ENCODE assay signal across 8 cellular contexts in genomic region chr2:230225486-230225885, GRCh38. TPM values are rescaled to one million over a fixed set of nuclear protein-coding genes. Genes with fewer than 3 reads are reported as not detected.
A peak's percentile ranks its signal among the peaks of the same experiment; 100 is the strongest.
DNase-seq lines count a peak whose midpoint lies in the region; ATAC-seq and TF ChIP-seq lines count a peak whose summit lies in the region.

Gene SP140, plus strand, starts transcription at chr2:230225736. Its CDS starts 109 bp downstream, at chr2:230225845.

- H3K9me3 ChIP-seq in ovary: no peaks in the 10 kb centered on the region

- H3K4me3 ChIP-seq in ovary: no peak within 1 kb of the TSS

- no peaks in the 10 kb centered on the region for H3K27me3 ChIP-seq in ovary

- intact Hi-C loops in ovary (cut with DNase I): no loop called here

- peak; percentile 65 for DNase-seq in activated CD4-positive, CD25-positive, alpha-beta regulatory T cell treated with anti-CD3 and anti-CD28 coated beads, Interleukin-2, amount 50 U/mL, for 72 hours
- peak; percentile 45 for DNase-seq in effector CD8-positive, alpha-beta T cell (lab: John Stamatoyannopoulos, UW)
- peak; percentile 73 to 78 for DNase-seq in stimulated activated CD4-positive, alpha-beta T cell treated with anti-CD3 and anti-CD28 coated beads, Interleukin-2, amount 100 ng/mL, for 24 hours
- DNase-seq in amniotic stem cell (lab: John Stamatoyannopoulos, UW) (no peak), ovary (no peak), chondrocyte (ENCODE audit: low spot score) (no peak)

- peaks cover 4% of the 10 kb centered on the region for H3K4me1 Mint-ChIP-seq in chondrocyte (ENCODE audit: low read depth)

- H3K9me3 Mint-ChIP-seq in chondrocyte (ENCODE audit: low read depth): peaks cover 8% of the 10 kb centered on the region

- 87 to 91% (median 89%) methylated on average over 8 of the region's 8 CpGs for WGBS in ovary, 3 donors

- no peaks in the 10 kb centered on the region for H3K27me3 Mint-ChIP-seq in chondrocyte (ENCODE audit: low read depth)

- no peak for TF ChIP-seq EP300 in ovary (IDR thresholded peaks at IDR 0.05)

- no peaks in the 10 kb centered on the region for H3K36me3 Mint-ChIP-seq in chondrocyte (ENCODE audit: low read depth)

- H3K36me3 ChIP-seq in ovary: no peaks in the 10 kb centered on the region

- H3K27ac ChIP-seq in ovary: no peak within 1 kb of the TSS

- TF ChIP-seq POLR2A in ovary (IDR thresholded peaks at IDR 0.05): no peak

- H3K4me3 Mint-ChIP-seq in chondrocyte (ENCODE audit: unreplicated experiment): no peak within 1 kb of the TSS

- H3K4me1 ChIP-seq in ovary (ENCODE audit: insufficient read depth): peaks cover under 1% of the 10 kb centered on the region

- TF ChIP-seq CTCF in ovary (IDR thresholded peaks at IDR 0.05): no peak
- TF ChIP-seq CTCF in chondrocyte (IDR thresholded peaks at IDR 0.05): no peak

- no peak within 1 kb of the TSS for H3K27ac Mint-ChIP-seq in chondrocyte (ENCODE audit: unreplicated experiment)

- ATAC-seq in GM18519 (IDR thresholded peaks at IDR 0.05; ENCODE audit: low FRiP score, unreplicated experiment) (peak; percentile 65), HG02938 (IDR thresholded peaks at IDR 0.05; ENCODE audit: unreplicated experiment) (peak; percentile 77)

RNA-seq across cellular contexts. Expression of gene SP140, which starts in this region (rescaled TPM):
- 1 to 10 TPM in 4 of 7 donors, under 1 TPM in 3; 0.28 to 3.4 (median 1.0) TPM for total RNA-seq in ovary
- polyA plus RNA-seq in ovary: 1 to 10 TPM in 1 of 2 donors, under 1 TPM in 1; 0.23 to 2.0 TPM
- 0.60 TPM in 1 of 3 replicates, not detected in the others for total RNA-seq in chondrocyte

Comparison
In these comparisons a context has a peak if more than half of its experiments do, and no peak if none do; other contexts are left out.
1. DNase-seq: peak in activated CD4-positive, CD25-positive, alpha-beta regulatory T cell treated with anti-CD3 and anti-CD28 coated beads, Interleukin-2, amount 50 U/mL, for 72 hours (single experiment), effector CD8-positive, alpha-beta T cell (single experiment) and stimulated activated CD4-positive, alpha-beta T cell treated with anti-CD3 and anti-CD28 coated beads, Interleukin-2, amount 100 ng/mL, for 24 hours (2 of 2); none in amniotic stem cell (single experiment), ovary (0 of 5) and chondrocyte (single experiment).